Comparison of ENCODE assay signal across 6 cellular contexts in genomic region chr13:80871971-80872370, GRCh38.
DNase-seq lines count a peak whose midpoint lies in the region; ATAC-seq, FAIRE-seq and TF ChIP-seq lines count a peak whose summit lies in the region.
"Not testable (repeated sequence)": the region's sequence is repeated elsewhere in the genome, so short reads cannot be mapped to it uniquely, and the experiment has no call there.

No MANE protein-coding gene starts in this region.

- not testable (repeated sequence) for BruUV-seq in PC-3 (replicated peaks; lab: Mats Ljungman, UMichigan); endothelial cell of umbilical vein (replicated peaks; lab: Mats Ljungman, UMichigan)

- H3K27me3 ChIP-seq in PC-3 (ENCODE audit: low read length); SJCRH30; bronchial epithelial cell (ENCODE audit: control insufficient read depth, insufficient read depth, low read length); endothelial cell of umbilical vein (ENCODE audit: control insufficient read depth in 2 of 2, insufficient read depth in 2 of 2, low read length in 2 of 2): not testable (repeated sequence)

- not testable (repeated sequence) for ATAC-seq in PC-3

- not testable (repeated sequence) for H3K9me2 ChIP-seq in PC-3 (replicated peaks; ENCODE audit: low read length)

- POLR2A ChIA-PET in PC-3 (lab: Charles Lee; ENCODE audit: unreplicated experiment) = not testable (repeated sequence)
- POLR2A ChIA-PET in endothelial cell of umbilical vein (lab: Charles Lee) = interaction anchor here (0.7 kb wide), 1 partner anchor 10 kb away, joined by 6 read pairs; no protein-coding TSS in a partner anchor

- H3K4me2 ChIP-seq in PC-3 (ENCODE audit: low read length) = peak overlapping the region; percentile 40; the same call in 1 of the 2 replicates
- not testable (repeated sequence) for H3K4me2 ChIP-seq in endothelial cell of umbilical vein (ENCODE audit: insufficient read depth, low read length)

- CTCF ChIA-PET in PC-3 (lab: Charles Lee) = not testable (repeated sequence)
- CTCF ChIA-PET in endothelial cell of umbilical vein (lab: Charles Lee) = interaction anchor here (0.8 to 2.0 kb wide), 7 partner anchors 53 to 1193 kb away, joined by 3 to 10 read pairs (median 3); no protein-coding TSS in a partner anchor

- H4K20me1 ChIP-seq in PC-3 (ENCODE audit: low read length); endothelial cell of umbilical vein (replicated peaks; ENCODE audit: control insufficient read depth, extremely low read depth, insufficient read depth, low read length): not testable (repeated sequence)

- not testable (repeated sequence) for H3K4me1 ChIP-seq in PC-3 (ENCODE audit: insufficient read depth, low read length); endothelial cell of umbilical vein (ENCODE audit: control insufficient read depth, extremely low read depth, insufficient read depth, low read length)
- H3K4me1 ChIP-seq in SJCRH30 = peaks cover 30% of the 10 kb centered on the region

- not testable (repeated sequence) for TF ChIP-seq CTCF in PC-3 (conservative IDR thresholded peaks at IDR 0.05; ENCODE audit: low read depth, low read length); bronchial epithelial cell (IDR thresholded peaks at IDR 0.05; ENCODE audit: insufficient read depth, low read length, severe bottlenecking); endothelial cell of umbilical vein (IDR thresholded peaks at IDR 0.05; ENCODE audit: extremely low read depth in 1 of 2, insufficient read depth in 1 of 2, low read depth in 1 of 2, low read length in 2 of 2)

- DNase-seq in PC-3 (peak; percentile 17), bronchial epithelial cell (ENCODE audit: low read depth) (peak; percentile 36)
- DNase-seq in SJCRH30; endothelial cell of umbilical vein (ENCODE audit: low read depth, low spot score); epithelial cell of prostate (ENCODE audit: low read depth, low spot score): not testable (repeated sequence)

- H3K27ac ChIP-seq in PC-3 (ENCODE audit: low read length) = peak overlapping the region; percentile 54
- peak overlapping the region; percentile 61 for H3K27ac ChIP-seq in SJCRH30
- H3K27ac ChIP-seq in endothelial cell of umbilical vein (ENCODE audit: insufficient read depth, low read depth, low read length) = peak overlapping the region; percentile 61
- H3K27ac ChIP-seq in epithelial cell of prostate = peak overlapping the region; percentile 54

- dilution Hi-C loops in endothelial cell of umbilical vein (cut with MboI; ENCODE audit: extremely low pct_ligation_motif_present, low sequenced_read_pairs) = not testable (repeated sequence)

- not testable (repeated sequence) for H3K4me3 ChIP-seq in PC-3 (ENCODE audit: low read length); SJCRH30; bronchial epithelial cell (ENCODE audit: low read depth, low read length); endothelial cell of umbilical vein (replicated peaks in 1 of 3; ENCODE audit: insufficient read depth in 1 of 3, low read depth in 1 of 3, low read length in 3 of 3)

- intact Hi-C loops in PC-3 (cut with micrococcal nuclease) = loop anchor here (1.0 to 10.0 kb wide), 4 partner anchors 90 to 530 kb away; partner anchors contain the start of gene SPRY2
- intact Hi-C loops in endothelial cell of umbilical vein (cut with micrococcal nuclease) = loop anchor here (1.0 to 5.0 kb wide), 7 partner anchors 49 to 935 kb away; no protein-coding TSS in a partner anchor

- not testable (repeated sequence) for H2AFZ ChIP-seq in PC-3 (ENCODE audit: low read length); endothelial cell of umbilical vein (ENCODE audit: low read depth, low read length)

- peak; percentile 23 for FAIRE-seq in TTC549 (lab: Jason Lieb, UNC)
- FAIRE-seq in bronchial epithelial cell (lab: Jason Lieb, UNC); endothelial cell of umbilical vein (lab: Jason Lieb, UNC): not testable (repeated sequence)

- H3K9me1 ChIP-seq in endothelial cell of umbilical vein (replicated peaks; ENCODE audit: control insufficient read depth, extremely low read depth, insufficient read depth, low read length) = not testable (repeated sequence)

- TF ChIP-seq POLR2A in endothelial cell of umbilical vein (IDR thresholded peaks at IDR 0.05; ENCODE audit: low read depth, low read length) = not testable (repeated sequence)

- not testable (repeated sequence) for H3K9ac ChIP-seq in PC-3 (ENCODE audit: low read length)
- peak overlapping the region; percentile 6 for H3K9ac ChIP-seq in endothelial cell of umbilical vein (replicated peaks; ENCODE audit: extremely low read depth, insufficient read depth, low read length)

- not testable (repeated sequence) for H3F3A ChIP-seq in PC-3 (ENCODE audit: low read length, unreplicated experiment)

- not testable (repeated sequence) for H3K79me2 ChIP-seq in PC-3 (ENCODE audit: low read length); endothelial cell of umbilical vein (ENCODE audit: control insufficient read depth, insufficient read depth, low read length)

- not testable (repeated sequence) for H3K9me3 ChIP-seq in PC-3 (ENCODE audit: low read length); SJCRH30 (replicated peaks); endothelial cell of umbilical vein (replicated peaks; ENCODE audit: control insufficient read depth, insufficient read depth, low read length)

- H3K36me3 ChIP-seq in PC-3 (ENCODE audit: low read depth, low read length); SJCRH30; bronchial epithelial cell (ENCODE audit: control insufficient read depth, insufficient read depth, low read length); endothelial cell of umbilical vein (ENCODE audit: control insufficient read depth in 2 of 2, extremely low read depth in 1 of 2, insufficient read depth in 2 of 2, low read length in 2 of 2): not testable (repeated sequence)
